ENCODE assay signal across 22 cellular contexts in the genomic region with DNA sequence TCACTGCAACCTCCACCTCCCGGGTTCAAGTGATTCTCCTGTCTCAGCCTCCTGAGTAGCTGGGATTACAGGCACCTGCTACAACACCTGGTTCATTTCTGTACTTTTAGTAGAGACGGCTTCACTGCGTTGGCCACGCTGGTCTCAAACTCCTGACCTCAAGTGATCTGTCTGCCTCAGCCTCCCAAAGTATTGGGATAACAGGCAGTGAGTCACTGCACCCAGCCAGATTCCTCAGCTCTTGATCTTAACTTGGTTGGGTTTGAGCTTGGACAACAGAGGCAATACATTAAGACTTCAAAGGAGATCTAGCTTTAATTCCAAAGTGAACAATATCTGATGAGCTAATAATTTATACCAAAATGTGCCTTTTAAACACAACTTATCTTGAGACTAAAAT. TPM values are rescaled to one million over a fixed set of nuclear protein-coding genes. Genes with fewer than 3 reads are reported as not detected.
DNase-seq lines count a peak whose midpoint lies in the region; ATAC-seq and TF ChIP-seq lines count a peak whose summit lies in the region.
"Had no signal": no experiment of that assay in that cellular context is flagged by ENCODE, and none has a peak within 500 bp of the region (broad histone marks: within the 10 kb centered on the region; RNA-seq: fewer than 3 reads in every experiment).

No MANE protein-coding gene starts in this region.

- DNase-seq in activated naive CD4-positive, alpha-beta T cell treated with anti-CD3 and anti-CD28 coated beads for 36 hours = no peak
- DNase-seq in activated naive CD4-positive, alpha-beta T cell treated with Interleukin-2 at 50 U/mL for 16 hours = no peak
- peak; percentile 22 to 56 for DNase-seq in foreskin fibroblast
- DNase-seq in mucosa of gallbladder (ENCODE audit: low spot score) = no peak
- DNase-seq in effector CD4-positive, alpha-beta T cell = no peak
- DNase-seq: activated CD8-positive, alpha-beta memory T cell treated with anti-CD3 and anti-CD28 coated beads, Interleukin-2, amount 10 ng/mL, durations not matched to agents 7 days and 5 days; activated naive CD4-positive, alpha-beta T cell treated with anti-CD3 and anti-CD28 coated beads, Interleukin-2, amount 50 U/mL, for 16 hours; Caco-2; caudate nucleus; effector CD8-positive, alpha-beta T cell; GF-D8; left ventricle myocardium superior; NCI-H1694 treated with DMSO at 0.1 percent for 48 hours; NCI-H226; NK-92 treated with Interleukin-12 subunit alpha and Interleukin-12 subunit beta, amount 100 ng/mL, for 24 hours; psoas muscle; SW 1271 had no signal

- H3K4me1 Mint-ChIP-seq in activated naive CD4-positive, alpha-beta T cell treated with anti-CD3 and anti-CD28 coated beads for 36 hours (ENCODE audit: low read depth) = peaks cover 73% of the 10 kb centered on the region
- H3K4me1 Mint-ChIP-seq in activated naive CD8-positive, alpha-beta T cell (ENCODE audit: low read depth) = peaks cover 76% of the 10 kb centered on the region

- intact Hi-C loops in activated naive CD4-positive, alpha-beta T cell treated with anti-CD3 and anti-CD28 coated beads for 36 hours (cut with micrococcal nuclease) = no loop called here

- H3K36me3 Mint-ChIP-seq in activated naive CD4-positive, alpha-beta T cell treated with anti-CD3 and anti-CD28 coated beads for 36 hours (ENCODE audit: low read depth) = peaks cover 42% of the 10 kb centered on the region
- H3K36me3 Mint-ChIP-seq in activated naive CD8-positive, alpha-beta T cell = peaks cover 9% of the 10 kb centered on the region

- no peak overlapping the region for H3K4me3 Mint-ChIP-seq in activated naive CD4-positive, alpha-beta T cell treated with anti-CD3 and anti-CD28 coated beads for 36 hours
- no peak overlapping the region for H3K4me3 Mint-ChIP-seq in activated naive CD8-positive, alpha-beta T cell
- H3K4me3 Mint-ChIP-seq: activated CD8-positive, alpha-beta memory T cell treated with anti-CD3 and anti-CD28 coated beads, Interleukin-2, amount 10 ng/mL, durations not matched to agents 7 days and 5 days; stimulated activated naive CD8-positive, alpha-beta T cell treated with anti-CD3 and anti-CD28 coated beads, Interleukin-15, Interleukin-2, amounts not matched to agents 100 ng/mL and 50 ng/mL, for 24 hours had no signal

- H3K9me3 Mint-ChIP-seq in activated naive CD4-positive, alpha-beta T cell treated with anti-CD3 and anti-CD28 coated beads for 36 hours = no peaks in the 10 kb centered on the region
- H3K9me3 Mint-ChIP-seq in activated naive CD8-positive, alpha-beta T cell (ENCODE audit: low read depth) = no peaks in the 10 kb centered on the region
- H3K9me3 Mint-ChIP-seq: stimulated activated naive CD8-positive, alpha-beta T cell treated with anti-CD3 and anti-CD28 coated beads, Interleukin-15, Interleukin-2, amounts not matched to agents 100 ng/mL and 50 ng/mL, for 24 hours had no signal

- ATAC-seq in HG03175 (IDR thresholded peaks at IDR 0.05; ENCODE audit: unreplicated experiment) = no peak
- no peak for ATAC-seq in GM19351 (IDR thresholded peaks at IDR 0.05; ENCODE audit: unreplicated experiment)
- ATAC-seq: activated CD8-positive, alpha-beta memory T cell treated with anti-CD3 and anti-CD28 coated beads, Interleukin-2, amount 10 ng/mL, durations not matched to agents 7 days and 5 days; left ventricle myocardium superior; psoas muscle had no signal

- H3K27ac Mint-ChIP-seq in activated naive CD4-positive, alpha-beta T cell treated with anti-CD3 and anti-CD28 coated beads for 36 hours = peak overlapping the region; percentile 11
- peak overlapping the region; percentile 74 for H3K27ac Mint-ChIP-seq in activated naive CD8-positive, alpha-beta T cell
- H3K27ac Mint-ChIP-seq: activated CD8-positive, alpha-beta memory T cell treated with anti-CD3 and anti-CD28 coated beads, Interleukin-2, amount 10 ng/mL, durations not matched to agents 7 days and 5 days; stimulated activated naive CD8-positive, alpha-beta T cell treated with anti-CD3 and anti-CD28 coated beads, Interleukin-15, Interleukin-2, amounts not matched to agents 100 ng/mL and 50 ng/mL, for 24 hours had no signal

- CTCF ChIA-PET in activated naive CD4-positive, alpha-beta T cell treated with anti-CD3 and anti-CD28 coated beads for 36 hours (lab: Charles Lee) = interaction anchor here (1.1 to 2.2 kb wide), 2 partner anchors 8 to 97 kb away, joined by 7 to 8 read pairs; no protein-coding TSS in a partner anchor

- TF ChIP-seq CTCF in foreskin fibroblast (IDR thresholded peaks at IDR 0.05; ENCODE audit: low read depth, low read length) = no peak

- H3K27me3 Mint-ChIP-seq in activated naive CD4-positive, alpha-beta T cell treated with anti-CD3 and anti-CD28 coated beads for 36 hours (ENCODE audit: low read depth) = no peaks in the 10 kb centered on the region
- no peaks in the 10 kb centered on the region for H3K27me3 Mint-ChIP-seq in activated naive CD8-positive, alpha-beta T cell
- H3K27me3 Mint-ChIP-seq: activated CD8-positive, alpha-beta memory T cell treated with anti-CD3 and anti-CD28 coated beads, Interleukin-2, amount 10 ng/mL, durations not matched to agents 7 days and 5 days; stimulated activated naive CD8-positive, alpha-beta T cell treated with anti-CD3 and anti-CD28 coated beads, Interleukin-15, Interleukin-2, amounts not matched to agents 100 ng/mL and 50 ng/mL, for 24 hours had no signal

- H3K4me3 ChIP-seq in foreskin fibroblast (ENCODE audit: low read depth in 1 of 2, low read length in 2 of 2) = no peak overlapping the region
- H3K4me3 ChIP-seq: HAP-1, psoas muscle had no signal

RNA-seq across cellular contexts. Expression of gene DAZAP2, which starts 5.6 kb away (rescaled TPM):
- 100 to 1,000 TPM; 106 to 107 TPM for total RNA-seq in activated naive CD4-positive, alpha-beta T cell treated with anti-CD3 and anti-CD28 coated beads for 36 hours
- total RNA-seq in mucosa of gallbladder = 263 TPM

RNA-seq across cellular contexts. Expression of gene SMAGP, which starts 25.9 kb away (rescaled TPM):
- 1 to 10 TPM in 1 of 2 experiments, under 1 TPM in 1; 0.54 to 1.2 TPM for total RNA-seq in activated naive CD4-positive, alpha-beta T cell treated with anti-CD3 and anti-CD28 coated beads for 36 hours
- 40.4 TPM for total RNA-seq in mucosa of gallbladder

RNA-seq across cellular contexts. Expression of gene POU6F1, which starts 26.4 kb away (rescaled TPM):
- 1 to 10 TPM; 7.8 TPM for total RNA-seq in activated naive CD4-positive, alpha-beta T cell treated with anti-CD3 and anti-CD28 coated beads for 36 hours
- total RNA-seq in mucosa of gallbladder = 12.4 TPM

Comparison
In these comparisons a context has a peak if more than half of its experiments do, and no peak if none do; other contexts are left out.
1. DNase-seq: peak in foreskin fibroblast (2 of 2); none in activated naive CD4-positive, alpha-beta T cell treated with anti-CD3 and anti-CD28 coated beads for 36 hours (single experiment), activated naive CD4-positive, alpha-beta T cell treated with Interleukin-2 at 50 U/mL for 16 hours (single experiment), mucosa of gallbladder (single experiment) and effector CD4-positive, alpha-beta T cell (single experiment).
2. RNA of gene SMAGP, which starts 25.9 kb away (total RNA-seq): 40.4 TPM in mucosa of gallbladder (single experiment); 0.54 to 1.2 TPM in activated naive CD4-positive, alpha-beta T cell treated with anti-CD3 and anti-CD28 coated beads for 36 hours; every median in the first group is over 10 times any median in the second.